Comparison of ENCODE assay signal across 31 cellular contexts in the genomic region with DNA sequence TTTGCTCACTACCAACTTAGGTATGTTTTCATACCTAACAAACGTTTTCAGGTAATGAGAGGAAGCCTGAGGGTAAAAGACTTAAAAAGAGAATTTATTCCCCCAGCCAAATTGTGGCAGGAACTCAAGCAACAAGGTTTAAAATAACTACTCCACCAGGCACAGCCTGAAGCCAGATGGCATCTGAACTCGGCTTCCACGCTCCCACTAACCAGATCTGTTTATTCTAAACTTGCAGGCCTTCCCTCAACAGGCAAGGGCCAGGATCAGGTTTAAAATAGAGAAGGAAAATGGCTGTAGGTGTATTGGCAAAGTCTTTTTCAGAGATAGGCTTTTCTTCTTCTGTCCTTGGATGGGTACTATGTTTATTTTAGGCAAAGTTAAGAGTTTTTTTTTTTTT.
A peak's percentile ranks its signal among the peaks of the same experiment; 100 is the strongest.
DNase-seq lines count a peak whose midpoint lies in the region; ATAC-seq, FAIRE-seq and TF ChIP-seq lines count a peak whose summit lies in the region.
"Had no signal": no experiment of that assay in that cellular context is flagged by ENCODE, and none has a peak within 500 bp of the region (broad histone marks: within the 10 kb centered on the region; RNA-seq: fewer than 3 reads in every experiment).

No MANE protein-coding gene starts in this region.

- peak overlapping the region; percentile 76 for H3K27ac ChIP-seq in right cardiac atrium (ENCODE audit: low read length)
- H3K27ac ChIP-seq: neural progenitor cell, PC-9 had no signal

- no peaks in the 10 kb centered on the region for H3K9me3 Mint-ChIP-seq in activated CD4-positive, alpha-beta T cell treated with anti-CD3 and anti-CD28 coated beads, Interleukin-2, amount 10 ng/mL, durations not matched to agents 24 days and 14 days
- H3K9me3 Mint-ChIP-seq: activated naive CD8-positive, alpha-beta T cell treated with anti-CD3 and anti-CD28 coated beads for 36 hours; activated T-helper 2 cell treated with anti-CD3 and anti-CD28 coated beads, Interferon-gamma antibody, Interleukin-2, Interleukin-4, amounts not matched to agents 10 μg/mL and 5 μg/mL and 100 μg/mL, durations not matched to agents 14 hours and 24 hours and 36 hours; CD8-positive, alpha-beta memory T cell; neural progenitor cell; type B pancreatic cell had no signal

- TF ChIP-seq CTCF in D721Med (IDR thresholded peaks at IDR 0.05; ENCODE audit: insufficient read depth, missing control alignments): no peak

- H3K36me3 ChIP-seq in HAP-1 (replicated peaks): no peaks in the 10 kb centered on the region
- H3K36me3 ChIP-seq: neural progenitor cell had no signal

- H3K4me1 Mint-ChIP-seq in activated CD4-positive, alpha-beta T cell treated with anti-CD3 and anti-CD28 coated beads, Interleukin-2, amount 10 ng/mL, durations not matched to agents 24 days and 14 days: peaks cover 3% of the 10 kb centered on the region
- H3K4me1 Mint-ChIP-seq: neural progenitor cell had no signal

- 53% methylated on average over 3 of the region's 3 CpGs for WGBS in right cardiac atrium

- in situ Hi-C loops in HAP-1 (cut with MboI; ENCODE audit: low sequenced_read_pairs): no loop called here

- intact Hi-C loops in Right ventricle myocardium inferior (cut with DNase I): no loop called here
- intact Hi-C loops in cardiac septum (cut with DNase I): loop anchor here (1.0 kb wide), 1 partner anchor 118 kb away; no protein-coding TSS in a partner anchor
- intact Hi-C loops in right cardiac atrium (cut with DNase I): no loop called here
- intact Hi-C loops in activated CD4-positive, alpha-beta T cell treated with anti-CD3 and anti-CD28 coated beads, Interleukin-2, amount 10 ng/mL, durations not matched to agents 24 days and 14 days (cut with micrococcal nuclease): no loop called here

- H3K4me3 Mint-ChIP-seq in activated CD4-positive, alpha-beta T cell treated with anti-CD3 and anti-CD28 coated beads, Interleukin-2, amount 10 ng/mL, durations not matched to agents 24 days and 14 days: no peak overlapping the region
- H3K4me3 Mint-ChIP-seq: activated naive CD8-positive, alpha-beta T cell treated with anti-CD3 and anti-CD28 coated beads for 36 hours; CD8-positive, alpha-beta memory T cell; neural progenitor cell; type B pancreatic cell had no signal

- H3K4me3 ChIP-seq in right cardiac atrium (ENCODE audit: low read length) (no peak overlapping the region), HAP-1 (no peak overlapping the region)
- H3K4me3 ChIP-seq: lung, neural progenitor cell, PC-9, sigmoid colon had no signal

- DNase-seq in Right ventricle myocardium inferior (ENCODE audit: missing footprints): peak; percentile 59
- DNase-seq in cardiac septum (ENCODE audit: low spot score): no peak
- peak; percentile 61 to 88 for DNase-seq in cerebellar nuclear complex (lab: John Stamatoyannopoulos, UW)
- DNase-seq in right cardiac atrium: no peak
- DNase-seq in activated CD4-positive, alpha-beta T cell treated with anti-CD3 and anti-CD28 coated beads, Interleukin-2, amount 10 ng/mL, durations not matched to agents 24 days and 14 days: no peak
- DNase-seq in D721Med (ENCODE audit: insufficient read length, low spot score): no peak
- no peak for DNase-seq in HAP-1 (ENCODE audit: low spot score in 2 of 2)
- DNase-seq: 8988T; activated CD4-positive, alpha-beta T cell treated with anti-CD3 and anti-CD28 coated beads, Interleukin-2, amount 50 U/mL, for 48 hours; activated CD4-positive, CD25-positive, alpha-beta regulatory T cell; activated CD8-positive, alpha-beta memory T cell treated with anti-CD3 and anti-CD28 coated beads, Interleukin-2, amount 50 U/mL, for 4 hours; activated naive CD8-positive, alpha-beta T cell treated with anti-CD3 and anti-CD28 coated beads for 36 hours; CD8-positive, alpha-beta memory T cell; GF-D8; GOT3; hypothalamus; KBM-7; MM.1S; NCI-H1436 treated with DMSO at 0.1 percent for 48 hours; NCI-H2227 treated with DMSO at 0.1 percent for 48 hours; PC-9; SIG-M5; sigmoid colon; stimulated activated CD4-positive, alpha-beta T cell treated with anti-CD3 and anti-CD28 coated beads, Interleukin-15, amount 100 ng/mL, for 24 hours; SW 1271 had no signal

- H3K9me3 ChIP-seq in right cardiac atrium (ENCODE audit: control insufficient read depth, low read length): peaks cover 2% of the 10 kb centered on the region
- no peaks in the 10 kb centered on the region for H3K9me3 ChIP-seq in HAP-1
- H3K9me3 ChIP-seq: sigmoid colon had no signal

- ATAC-seq in Right ventricle myocardium inferior (peak; percentile 72), right cardiac atrium (peak; percentile 42 to 53), GM21390 (IDR thresholded peaks at IDR 0.05; ENCODE audit: unreplicated experiment) (no peak)

- peaks cover 12% of the 10 kb centered on the region for H3K36me3 Mint-ChIP-seq in activated CD4-positive, alpha-beta T cell treated with anti-CD3 and anti-CD28 coated beads, Interleukin-2, amount 10 ng/mL, durations not matched to agents 24 days and 14 days (ENCODE audit: low read depth)
- H3K36me3 Mint-ChIP-seq: neural progenitor cell had no signal

- no peaks in the 10 kb centered on the region for H3K27me3 ChIP-seq in right cardiac atrium (ENCODE audit: control insufficient read depth, insufficient read depth)
- H3K27me3 ChIP-seq in HAP-1 (ENCODE audit: low read depth): no peaks in the 10 kb centered on the region
- H3K27me3 ChIP-seq: neural progenitor cell, sigmoid colon had no signal

- H3K4me1 ChIP-seq in right cardiac atrium (ENCODE audit: control insufficient read depth, insufficient read depth, low read length) (no peaks in the 10 kb centered on the region), HAP-1 (no peaks in the 10 kb centered on the region)

- H3K27ac Mint-ChIP-seq in activated CD4-positive, alpha-beta T cell treated with anti-CD3 and anti-CD28 coated beads, Interleukin-2, amount 10 ng/mL, durations not matched to agents 24 days and 14 days: no peak overlapping the region
- H3K27ac Mint-ChIP-seq: activated T-helper 2 cell treated with anti-CD3 and anti-CD28 coated beads, Interferon-gamma antibody, Interleukin-2, Interleukin-4, amounts not matched to agents 10 μg/mL and 5 μg/mL and 100 μg/mL, durations not matched to agents 14 hours and 24 hours and 36 hours; neural progenitor cell; type B pancreatic cell had no signal

- no peak for FAIRE-seq in D721Med (lab: Jason Lieb, UNC)
- FAIRE-seq: islet of Langerhans had no signal

- no peaks in the 10 kb centered on the region for H3K27me3 Mint-ChIP-seq in activated CD4-positive, alpha-beta T cell treated with anti-CD3 and anti-CD28 coated beads, Interleukin-2, amount 10 ng/mL, durations not matched to agents 24 days and 14 days
- H3K27me3 Mint-ChIP-seq: activated naive CD8-positive, alpha-beta T cell treated with anti-CD3 and anti-CD28 coated beads for 36 hours; CD8-positive, alpha-beta memory T cell; type B pancreatic cell had no signal

Comparison
In these comparisons a context has a peak if more than half of its experiments do, and no peak if none do; other contexts are left out.
1. DNase-seq: peak in Right ventricle myocardium inferior (single experiment) and cerebellar nuclear complex (2 of 2); none in cardiac septum (single experiment), right cardiac atrium (0 of 3), activated CD4-positive, alpha-beta T cell treated with anti-CD3 and anti-CD28 coated beads, Interleukin-2, amount 10 ng/mL, durations not matched to agents 24 days and 14 days (single experiment), D721Med (single experiment) and HAP-1 (0 of 2).